ENCODE assay signal across 10 cellular contexts in the genomic region with DNA sequence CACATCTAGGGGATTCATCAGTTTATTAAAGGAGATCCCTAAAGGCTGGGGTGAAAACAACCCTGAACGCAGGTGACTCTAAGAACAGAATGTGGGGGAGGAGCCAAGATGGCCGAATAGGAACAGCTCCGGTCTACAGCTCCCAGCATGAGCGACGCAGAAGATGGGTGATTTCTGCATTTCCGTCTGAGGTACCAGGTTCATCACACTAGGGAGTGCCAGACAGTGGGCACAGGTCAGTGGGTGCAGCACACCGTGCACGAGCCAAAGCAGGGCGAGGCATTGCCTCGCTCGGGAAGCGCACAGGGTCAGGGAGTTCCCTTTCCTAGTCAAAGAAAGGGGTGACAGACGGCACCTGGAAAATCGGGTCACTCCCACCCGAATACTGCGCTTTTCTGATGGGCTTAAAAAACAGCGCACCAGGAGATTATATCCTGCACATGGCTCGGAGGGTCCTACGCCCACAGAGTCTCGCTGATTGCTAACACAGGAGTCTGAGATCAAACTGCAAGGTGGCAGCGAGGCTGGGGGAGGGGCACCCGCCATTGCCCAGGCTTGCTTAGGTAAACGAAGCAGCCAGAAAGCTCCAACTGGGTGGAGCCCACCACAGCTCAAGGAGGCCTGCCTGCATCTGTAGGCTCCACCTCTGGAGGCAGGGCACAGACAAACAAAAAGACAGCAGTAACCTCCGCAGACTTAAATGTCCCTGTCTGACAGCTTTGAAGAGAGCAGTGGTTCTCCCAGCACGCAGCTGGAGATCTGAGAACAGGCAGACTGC. TPM values are rescaled to one million over a fixed set of nuclear protein-coding genes. Genes with fewer than 3 reads are reported as not detected.
A peak's percentile ranks its signal among the peaks of the same experiment; 100 is the strongest.
DNase-seq lines count a peak whose midpoint lies in the region; ATAC-seq, FAIRE-seq and TF ChIP-seq lines count a peak whose summit lies in the region.
"Not testable (repeated sequence)": the region's sequence is repeated elsewhere in the genome, so short reads cannot be mapped to it uniquely, and the experiment has no call there.
"Had no signal": no experiment of that assay in that cellular context is flagged by ENCODE, and none has a peak within 500 bp of the region (broad histone marks: within the 10 kb centered on the region; RNA-seq: fewer than 3 reads in every experiment).

No MANE protein-coding gene starts in this region.

- CTCF ChIA-PET in CD4-positive, alpha-beta T cell (lab: Charles Lee) = interaction anchor here (0.6 kb wide), 1 partner anchor 23 kb away, joined by 3 read pairs; no protein-coding TSS in a partner anchor
- CTCF ChIA-PET in PC-9 (lab: Charles Lee) = interaction anchor here (0.6 kb wide), 1 partner anchor 172 kb away, joined by 3 read pairs; the partner anchor contains the start of gene ITLN2

- H2AFZ ChIP-seq in MM.1S (ENCODE audit: low read length); PC-9; trophoblast cell (ENCODE audit: insufficient read depth, low read length, poor library complexity): not testable (repeated sequence)
- peak overlapping the region; percentile 46 for H2AFZ ChIP-seq in keratinocyte (ENCODE audit: control insufficient read depth, low read length)

- not testable (repeated sequence) for H3K9me1 ChIP-seq in keratinocyte (ENCODE audit: control insufficient read depth, extremely low read depth, insufficient read depth, low read length)

- H3K4me1 Mint-ChIP-seq in CD4-positive, alpha-beta T cell (ENCODE audit: low read depth) = peaks cover 19% of the 10 kb centered on the region
- peaks cover 19% of the 10 kb centered on the region for H3K4me1 Mint-ChIP-seq in activated T-cell treated with anti-CD3 and anti-CD28 coated beads, Interleukin-2, amount 50 U/mL, for 24 hours (ENCODE audit: low read depth)

- not testable (repeated sequence) for H3K27me3 Mint-ChIP-seq in CD4-positive, alpha-beta T cell; activated T-cell treated with anti-CD3 and anti-CD28 coated beads, Interleukin-2, amount 50 U/mL, for 24 hours

- not testable (repeated sequence) for H3K9me2 ChIP-seq in MM.1S (replicated peaks; ENCODE audit: insufficient read depth, low read length); PC-9 (ENCODE audit: insufficient read depth)

- dilution Hi-C loops in keratinocyte (cut with MboI; ENCODE audit: extremely low pct_ligation_motif_present, low sequenced_read_pairs) = not testable (repeated sequence)

- H3K4me1 ChIP-seq in MM.1S (ENCODE audit: low read length) (peaks cover 28% of the 10 kb centered on the region), PC-9 (replicated peaks; ENCODE audit: insufficient read depth) (peaks cover 29% of the 10 kb centered on the region), keratinocyte (ENCODE audit: control insufficient read depth, extremely low read depth, insufficient read depth, low read length) (peaks cover 18% of the 10 kb centered on the region), mucosa of rectum (ENCODE audit: control insufficient read depth in 2 of 2, insufficient read depth in 2 of 2, low read length in 2 of 2) (peaks cover 22 to 26% of the 10 kb centered on the region in 2 donors), trophoblast cell (ENCODE audit: control insufficient read depth in 1 of 2, insufficient read depth in 2 of 2, low read length in 2 of 2) (peaks cover 14 to 18% of the 10 kb centered on the region in 2 experiments), stomach (peaks cover 8 to 26% (median 11%) of the 10 kb centered on the region in 4 donors)

- not testable (repeated sequence) for H3K9me3 Mint-ChIP-seq in CD4-positive, alpha-beta T cell; activated T-cell treated with anti-CD3 and anti-CD28 coated beads, Interleukin-2, amount 50 U/mL, for 24 hours

- not testable (repeated sequence) for H3K4me3 ChIP-seq in MM.1S (ENCODE audit: low read length); PC-9; keratinocyte (ENCODE audit: control insufficient read depth in 2 of 3, extremely low read depth in 1 of 3, insufficient read depth in 2 of 3, low read depth in 1 of 3, low read length in 3 of 3); trophoblast cell (ENCODE audit: low read depth, low read length); stomach
- peak overlapping the region in 1 of 2 donors; percentile 23 for H3K4me3 ChIP-seq in mucosa of rectum (ENCODE audit: low read length in 2 of 2)

- TF ChIP-seq CTCF in CD4-positive, alpha-beta T cell (IDR thresholded peaks at IDR 0.05); MM.1S (IDR thresholded peaks at IDR 0.05; ENCODE audit: low read length); PC-9 (conservative IDR thresholded peaks at IDR 0.05); keratinocyte (optimal IDR thresholded peaks at IDR 0.05 in 1 of 3, IDR thresholded peaks at IDR 0.05 in 1 of 3, conservative IDR thresholded peaks at IDR 0.05 in 1 of 3; ENCODE audit: extremely low read depth in 1 of 3, insufficient read depth in 2 of 3, low read length in 3 of 3); stomach (IDR thresholded peaks at IDR 0.05): not testable (repeated sequence)

- not testable (repeated sequence) for H4K8ac ChIP-seq in trophoblast cell (ENCODE audit: low read depth, low read length)

- not testable (repeated sequence) for H3K18ac ChIP-seq in trophoblast cell (ENCODE audit: low read length)

- FAIRE-seq in keratinocyte (lab: Jason Lieb, UNC) = not testable (repeated sequence)

- not testable (repeated sequence) for H2BK5ac ChIP-seq in trophoblast cell (ENCODE audit: low read depth, low read length, poor library complexity)

- H3K9me3 ChIP-seq in CD4-positive, alpha-beta T cell (ENCODE audit: control insufficient read depth, low read length); MM.1S (replicated peaks; ENCODE audit: insufficient read depth, low read length); PC-9 (ENCODE audit: insufficient read depth, low read depth); keratinocyte (ENCODE audit: control insufficient read depth, low read depth, low read length); mucosa of rectum (ENCODE audit: control insufficient read depth in 2 of 2, low read length in 2 of 2); trophoblast cell (ENCODE audit: insufficient read depth, low read depth, low read length); stomach: not testable (repeated sequence)

- POLR2A ChIA-PET in CD4-positive, alpha-beta T cell (lab: Charles Lee) = interaction anchor here (1.3 kb wide), 1 partner anchor 13 kb away, joined by 3 read pairs; the partner anchor contains the start of gene LY9
- POLR2A ChIA-PET in PC-9 (lab: Charles Lee; ENCODE audit: unreplicated experiment) = not testable (repeated sequence)

- H4K12ac ChIP-seq in trophoblast cell (ENCODE audit: low read depth, low read length) = not testable (repeated sequence)

- not testable (repeated sequence) for H3K14ac ChIP-seq in trophoblast cell (ENCODE audit: low read length)

- not testable (repeated sequence) for TF ChIP-seq EP300 in stomach (IDR thresholded peaks at IDR 0.05)

- peak overlapping the region; percentile 56 for H4K91ac ChIP-seq in trophoblast cell (ENCODE audit: low read depth, low read length)

- peaks cover 13% of the 10 kb centered on the region for H3K79me1 ChIP-seq in trophoblast cell (ENCODE audit: low read length)

- H3K79me2 ChIP-seq in MM.1S (ENCODE audit: low read length); PC-9 (ENCODE audit: low read depth); keratinocyte (ENCODE audit: control insufficient read depth, insufficient read depth, low read length); trophoblast cell (ENCODE audit: control insufficient read depth, insufficient read depth, low read length, poor library complexity): not testable (repeated sequence)

- not testable (repeated sequence) for H3K4me3 Mint-ChIP-seq in CD4-positive, alpha-beta T cell; activated T-cell treated with anti-CD3 and anti-CD28 coated beads, Interleukin-2, amount 50 U/mL, for 24 hours

- H3F3A ChIP-seq in MM.1S (ENCODE audit: insufficient read depth, low read length) (peaks cover 16% of the 10 kb centered on the region), PC-9 (ENCODE audit: insufficient read depth, low read depth) (peaks cover 22% of the 10 kb centered on the region)

- H3K36me3 Mint-ChIP-seq in CD4-positive, alpha-beta T cell (ENCODE audit: low read depth); activated T-cell treated with anti-CD3 and anti-CD28 coated beads, Interleukin-2, amount 50 U/mL, for 24 hours (ENCODE audit: low read depth): not testable (repeated sequence)

- intact Hi-C loops in CD4-positive, alpha-beta T cell (cut with DNase I, micrococcal nuclease); stomach (cut with DNase I; ENCODE audit: low total_unique reads): not testable (repeated sequence)
- intact Hi-C loops in PC-9 (cut with micrococcal nuclease; ENCODE audit: unreplicated experiment) = loop anchor here (5.0 kb wide), 2 partner anchors 56 to 101 kb away; no protein-coding TSS in a partner anchor

- H3K4me2 ChIP-seq in MM.1S (ENCODE audit: low read depth, low read length); keratinocyte (ENCODE audit: control insufficient read depth, extremely low read depth, insufficient read depth, low read depth, low read length); trophoblast cell (ENCODE audit: low read length): not testable (repeated sequence)
- peak overlapping the region; percentile 81; the same call in 1 of the 2 replicates for H3K4me2 ChIP-seq in PC-9

- H3K36me3 ChIP-seq in MM.1S (replicated peaks; ENCODE audit: insufficient read depth, low read length); PC-9 (ENCODE audit: low read depth); keratinocyte (ENCODE audit: control insufficient read depth in 2 of 2, extremely low read depth in 1 of 2, insufficient read depth in 2 of 2, low read length in 2 of 2); mucosa of rectum (ENCODE audit: control insufficient read depth in 2 of 2, insufficient read depth in 2 of 2, low read length in 2 of 2); trophoblast cell (ENCODE audit: control insufficient read depth in 1 of 2, insufficient read depth in 2 of 2, low read length in 2 of 2); stomach: not testable (repeated sequence)

- not testable (repeated sequence) for H2AK5ac ChIP-seq in trophoblast cell (ENCODE audit: low read length)

- peak overlapping the region; percentile 44 for H3K27ac Mint-ChIP-seq in CD4-positive, alpha-beta T cell
- H3K27ac Mint-ChIP-seq in activated T-cell treated with anti-CD3 and anti-CD28 coated beads, Interleukin-2, amount 50 U/mL, for 24 hours = peak overlapping the region; percentile 22

- not testable (repeated sequence) for H2BK120ac ChIP-seq in trophoblast cell (ENCODE audit: insufficient read depth, low read length, poor library complexity)

- WGBS in trophoblast cell (ENCODE audit: extremely low coverage, insufficient coverage, insufficient read length) = no CpG with 5 or more reads among the region's 25 CpGs
- 71 to 84% (median 81%) methylated on average over 19 to 24 of the region's 25 CpGs for WGBS in stomach, 5 donors

- H2BK12ac ChIP-seq in trophoblast cell (ENCODE audit: low read length) = not testable (repeated sequence)

- not testable (repeated sequence) for H4K20me1 ChIP-seq in MM.1S (ENCODE audit: insufficient read depth, low read length); PC-9 (ENCODE audit: insufficient read depth); keratinocyte (ENCODE audit: control insufficient read depth, extremely low read depth, insufficient read depth, low read length)

- peak in 1 of 10 experiments; percentile 45 for DNase-seq in CD4-positive, alpha-beta T cell
- DNase-seq in MM.1S; PC-9; activated T-cell treated with anti-CD3 and anti-CD28 coated beads, Interleukin-2, amount 50 U/mL, for 24 hours; keratinocyte (ENCODE audit: low read depth, low spot score); trophoblast cell; stomach: not testable (repeated sequence)

- H3K23ac ChIP-seq in trophoblast cell (ENCODE audit: low read length) = not testable (repeated sequence)

- not testable (repeated sequence) for BruUV-seq in PC-9 (replicated peaks; lab: Mats Ljungman, UMichigan)

- not testable (repeated sequence) for H3K4ac ChIP-seq in trophoblast cell (ENCODE audit: low read depth, low read length)

- ATAC-seq in CD4-positive, alpha-beta T cell (ENCODE audit: poor library complexity) = not testable (repeated sequence)

- not testable (repeated sequence) for H3K9ac ChIP-seq in MM.1S (ENCODE audit: low read length); keratinocyte (ENCODE audit: control insufficient read depth, extremely low read depth, insufficient read depth, low read length); trophoblast cell (ENCODE audit: low read length)
- peak overlapping the region in 1 of 2 donors; percentile 16 for H3K9ac ChIP-seq in mucosa of rectum (ENCODE audit: low read depth in 1 of 2, low read length in 2 of 2)

- H3K27me3 ChIP-seq in CD4-positive, alpha-beta T cell (ENCODE audit: control insufficient read depth, insufficient read depth, low read length); MM.1S (replicated peaks; ENCODE audit: insufficient read depth, low read length); PC-9 (ENCODE audit: insufficient read depth, low read depth); keratinocyte (ENCODE audit: control insufficient read depth, extremely low read depth, insufficient read depth, low read length); mucosa of rectum (ENCODE audit: control insufficient read depth in 2 of 2, insufficient read depth in 2 of 2, low read length in 2 of 2); trophoblast cell (ENCODE audit: insufficient read depth, low read length); stomach: not testable (repeated sequence)

- not testable (repeated sequence) for H3K27ac ChIP-seq in CD4-positive, alpha-beta T cell (ENCODE audit: low read depth, low read length); PC-9; keratinocyte (ENCODE audit: control insufficient read depth, insufficient read depth, low read length); trophoblast cell (ENCODE audit: low read depth, low read length)
- peak overlapping the region; percentile 90; the same call in 1 of the 2 replicates for H3K27ac ChIP-seq in MM.1S (ENCODE audit: low read length)
- H3K27ac ChIP-seq in mucosa of rectum (ENCODE audit: low read depth in 2 of 2, low read length in 2 of 2) = peak overlapping the region; percentile 90 to 92
- H3K27ac ChIP-seq in stomach = peak overlapping the region; percentile 80 to 93 (median 86)

- not testable (repeated sequence) for TF ChIP-seq POLR2A in stomach (IDR thresholded peaks at IDR 0.05)

RNA-seq across cellular contexts. Expression of gene LY9, which starts 12.8 kb away (rescaled TPM):
- 100 to 1,000 TPM; 124 TPM for total RNA-seq in CD4-positive, alpha-beta T cell
- total RNA-seq in PC-9 (2021) (3.0 and 6.9 TPM in 2 replicates), stomach (1 to 10 TPM in 3 of 5 donors, not detected in 2; 1.3 to 7.5 (median 1.7) TPM)
- polyA plus RNA-seq in keratinocyte (not detected in 3 replicates), stomach (1 to 10 TPM in 1 of 3 donors, under 1 TPM in 2; 0.25 to 1.1 (median 0.63) TPM)
- not detected for polyA plus RNA-seq in keratinocyte (2011; ENCODE audit: low read depth)
- 0.05 TPM in 1 of 2 replicates, not detected in the other for polyA plus RNA-seq in keratinocyte (2011; cell fraction: cytosol; rRNA removed)
- 0.04 TPM in 1 of 2 replicates, not detected in the other for polyA plus RNA-seq in keratinocyte (2011; cell fraction: nucleus; rRNA removed)
- polyA plus RNA-seq in keratinocyte (2012; ENCODE audit: low replicate concordance) = 0.23 TPM in 1 of 2 replicates, not detected in the other
- not detected in 3 replicates for polyA minus RNA-seq in keratinocyte
- polyA minus RNA-seq in keratinocyte (2011; cell fraction: cytosol; rRNA and poly(A)+ RNA removed) = not detected
- not detected in 2 replicates for polyA minus RNA-seq in keratinocyte (2011; cell fraction: nucleus; rRNA and poly(A)+ RNA removed)
- polyA plus RNA-seq in trophoblast cell (2013) = 0.22 and 0.26 TPM in 2 replicates
- total RNA-seq: A172, GM23338 had no signal
- polyA plus RNA-seq: GM23338 had no signal

RNA-seq across cellular contexts. Expression of gene SLAMF7, which starts 44.1 kb away (rescaled TPM):
- total RNA-seq in CD4-positive, alpha-beta T cell = under 1 TPM; 0.69 to 0.78 TPM
- total RNA-seq in PC-9 (2021) (1.7 and 3.6 TPM in 2 replicates), stomach (1 to 10 TPM in 2 of 5 donors, under 1 TPM in 2, not detected in 1; 0.45 to 4.2 (median 1.3) TPM)
- polyA plus RNA-seq in keratinocyte (21.9 to 56.5 TPM (median 31.0 TPM) in 3 replicates), stomach (1 to 10 TPM; 1.3 to 3.7 (median 2.1) TPM)
- 12.7 TPM for polyA plus RNA-seq in keratinocyte (2011; ENCODE audit: low read depth)
- 12.2 and 22.4 TPM in 2 replicates for polyA plus RNA-seq in keratinocyte (2011; cell fraction: cytosol; rRNA removed)
- 51.1 and 54.1 TPM in 2 replicates for polyA plus RNA-seq in keratinocyte (2011; cell fraction: nucleus; rRNA removed)
- 14.8 and 28.6 TPM in 2 replicates for polyA plus RNA-seq in keratinocyte (2012; ENCODE audit: low replicate concordance)
- 20.1 to 43.2 TPM (median 25.3 TPM) in 3 replicates for polyA minus RNA-seq in keratinocyte
- polyA minus RNA-seq in keratinocyte (2011; cell fraction: cytosol; rRNA and poly(A)+ RNA removed) = 8.2 TPM
- 45.1 and 65.6 TPM in 2 replicates for polyA minus RNA-seq in keratinocyte (2011; cell fraction: nucleus; rRNA and poly(A)+ RNA removed)
- polyA plus RNA-seq in trophoblast cell (2013) = 0.12 and 0.15 TPM in 2 replicates
- total RNA-seq: GM23338 had no signal

Comparison
In these comparisons a context has a peak if more than half of its experiments do, and no peak if none do; other contexts are left out.
1. RNA of gene LY9, which starts 12.8 kb away (total RNA-seq): 124 TPM in CD4-positive, alpha-beta T cell; 3.0 to 6.9 TPM in PC-9 and 1.3 to 7.5 TPM in stomach; every median in the first group is over 10 times any median in the second.